30 cellular contexts compared by ENCODE assay signal in genomic region chr14:99855271-99855670, GRCh38.
"Had no signal": no experiment of that assay in that cellular context is flagged by ENCODE, and none has a peak within 500 bp of the region (broad histone marks: within the 10 kb centered on the region; RNA-seq: fewer than 3 reads in every experiment).

No MANE protein-coding gene starts in this region.

- DNase-seq: activated B cell treated with CpG ODN at 0.5 μM for 24 hours; activated CD4-positive, alpha-beta memory T cell treated with anti-CD3 and anti-CD28 coated beads for 36 hours; activated CD4-positive, alpha-beta T cell treated with anti-CD3 and anti-CD28 coated beads for 4 hours; activated CD4-positive, alpha-beta T cell treated with anti-CD3 and anti-CD28 coated beads, Interleukin-2, amount 10 ng/mL, durations not matched to agents 24 days and 14 days; activated CD4-positive, alpha-beta T cell treated with anti-CD3 and anti-CD28 coated beads, Interleukin-2, amount 50 U/mL, for 1 hour; activated CD4-positive, alpha-beta T cell treated with anti-CD3 and anti-CD28 coated beads, Interleukin-2, amount 50 U/mL, for 4 hours; activated CD4-positive, CD25-positive, alpha-beta regulatory T cell treated with anti-CD3 and anti-CD28 coated beads, Interleukin-2, amount 50 U/mL, for 72 hours; activated CD8-positive, alpha-beta memory T cell treated with anti-CD3 and anti-CD28 coated beads, Interleukin-2, amount 50 U/mL, for 4 hours; activated CD8-positive, alpha-beta T cell treated with anti-CD3 and anti-CD28 coated beads for 36 hours; activated effector memory CD4-positive, alpha-beta T cell treated with anti-CD3 and anti-CD28 coated beads, Interleukin-2, amount 50 U/mL, for 16 hours; activated gamma-delta T cell treated with Interleukin-2 at 50 U/mL for 16 hours; activated naive CD4-positive, alpha-beta T cell; activated naive CD4-positive, alpha-beta T cell treated with anti-CD3 and anti-CD28 coated beads for 36 hours; activated naive CD4-positive, alpha-beta T cell treated with anti-CD3 and anti-CD28 coated beads, Interleukin-2, amount 50 U/mL, for 16 hours; activated naive CD8-positive, alpha-beta T cell treated with anti-CD3 and anti-CD28 coated beads for 36 hours; activated T-cell treated with anti-CD3 and anti-CD28 coated beads for 4 hours; activated T-cell treated with anti-CD3 and anti-CD28 coated beads, Interleukin-2, amount 50 U/mL, for 1 hour; activated T-cell treated with anti-CD3 and anti-CD28 coated beads, Interleukin-2, amount 50 U/mL, for 4 hours; activated T-cell treated with anti-CD3 and anti-CD28 coated beads, Interleukin-2, amount 50 U/mL, for 72 hours; adrenal gland; amniotic stem cell; aorta; body of pancreas; brain microvascular endothelial cell; central memory CD4-positive, alpha-beta T cell; T-helper 17 cell had no signal

- H3K9me3 ChIP-seq: adrenal gland, body of pancreas, breast epithelium had no signal

- H3K36me3 ChIP-seq: adrenal gland, brain microvascular endothelial cell, breast epithelium had no signal

- H3K4me3 ChIP-seq: adrenal gland, body of pancreas, breast epithelium had no signal

- ATAC-seq: activated CD8-positive, alpha-beta T cell treated with anti-CD3 and anti-CD28 coated beads for 36 hours; activated naive CD4-positive, alpha-beta T cell treated with anti-CD3 and anti-CD28 coated beads, Interleukin-2, amount 50 U/mL, for 72 hours; activated T-cell treated with anti-CD3 and anti-CD28 coated beads, Interleukin-2, amount 50 U/mL, for 4 hours; activated T-cell treated with anti-CD3 and anti-CD28 coated beads, Interleukin-2, amount 50 U/mL, for 72 hours; activated T-helper 17 cell treated with anti-CD3 and anti-CD28 coated beads, Interleukin-2, amount 50 U/mL, for 72 hours; body of pancreas; T-helper 17 cell had no signal

- H3K27ac ChIP-seq: adrenal gland, body of pancreas, brain microvascular endothelial cell, breast epithelium, VCaP had no signal
